In genomic region chr7:151226560-151226874, GRCh38 we compare ENCODE assay signal across 9 cellular contexts. TPM values are rescaled to one million over a fixed set of nuclear protein-coding genes. Genes with fewer than 3 reads are reported as not detected.
A peak's percentile ranks its signal among the peaks of the same experiment; 100 is the strongest.
DNase-seq lines count a peak whose midpoint lies in the region; ATAC-seq, FAIRE-seq and TF ChIP-seq lines count a peak whose summit lies in the region.
"Had no signal": no experiment of that assay in that cellular context is flagged by ENCODE, and none has a peak within 500 bp of the region (broad histone marks: within the 10 kb centered on the region; RNA-seq: fewer than 3 reads in every experiment).

No MANE protein-coding gene starts in this region.

- H4K20me1 ChIP-seq in astrocyte (ENCODE audit: insufficient read depth, low read length), result peaks cover 23% of the 10 kb centered on the region

- peaks cover 26% of the 10 kb centered on the region for H3K79me2 ChIP-seq in astrocyte (ENCODE audit: insufficient read depth, low read length)

- ATAC-seq in HG02840 (IDR thresholded peaks at IDR 0.05; ENCODE audit: low FRiP score, unreplicated experiment), result peak; percentile 12
- ATAC-seq in memory B cell (ENCODE audit: low read depth), result no peak
- no peak for ATAC-seq in GM19463 (IDR thresholded peaks at IDR 0.05; ENCODE audit: unreplicated experiment)

- H3K9ac ChIP-seq in astrocyte (ENCODE audit: low read length), result peak overlapping the region; percentile 91

- H3K4me3 Mint-ChIP-seq in astrocyte (ENCODE audit: unreplicated experiment) (peak overlapping the region; percentile 97), memory B cell (peak overlapping the region; percentile 96)

- no peak for DNase-seq in BE2C
- DNase-seq in astrocyte (ENCODE audit: low read depth), result no peak
- no peak for DNase-seq in memory B cell (ENCODE audit: low spot score in 2 of 2)
- DNase-seq in stimulated activated CD4-positive, alpha-beta T cell treated with anti-CD3 and anti-CD28 coated beads, Interleukin-15, amount 100 ng/mL, for 24 hours, result no peak
- no peak for DNase-seq in posterior vena cava (ENCODE audit: low spot score)
- no peak for DNase-seq in D721Med (ENCODE audit: insufficient read length, low spot score)

- no peaks in the 10 kb centered on the region for H3K27me3 Mint-ChIP-seq in astrocyte (ENCODE audit: low read depth, unreplicated experiment)
- H3K27me3 Mint-ChIP-seq in memory B cell, result no peaks in the 10 kb centered on the region

- peaks cover 14% of the 10 kb centered on the region for H3K4me1 Mint-ChIP-seq in astrocyte (ENCODE audit: low read depth, unreplicated experiment)
- H3K4me1 Mint-ChIP-seq in memory B cell, result peaks cover 22% of the 10 kb centered on the region

- no peaks in the 10 kb centered on the region for H3K9me3 Mint-ChIP-seq in astrocyte (ENCODE audit: unreplicated experiment)
- no peaks in the 10 kb centered on the region for H3K9me3 Mint-ChIP-seq in memory B cell

- H3K9me3 ChIP-seq in BE2C (no peaks in the 10 kb centered on the region), astrocyte (ENCODE audit: insufficient read depth, low read depth, low read length) (no peaks in the 10 kb centered on the region)

- H3K36me3 ChIP-seq in BE2C (peaks cover 42% of the 10 kb centered on the region), astrocyte (ENCODE audit: insufficient read depth, low read length) (peaks cover 28% of the 10 kb centered on the region)

- FAIRE-seq in astrocyte (lab: Jason Lieb, UNC) (no peak), D721Med (lab: Jason Lieb, UNC) (no peak)

- H3K36me3 Mint-ChIP-seq in astrocyte (ENCODE audit: low read depth, unreplicated experiment) (peaks cover 7% of the 10 kb centered on the region), memory B cell (peaks cover 21% of the 10 kb centered on the region)

- H3K4me2 ChIP-seq in astrocyte (ENCODE audit: low read length), result peak overlapping the region; percentile 94

- H3K27ac Mint-ChIP-seq in astrocyte (ENCODE audit: unreplicated experiment) (peak overlapping the region; percentile 96), memory B cell (peak overlapping the region; percentile 93)

- TF ChIP-seq CTCF in BE2C (IDR thresholded peaks at IDR 0.05; ENCODE audit: low read depth, low read length) (no peak), astrocyte (IDR thresholded peaks at IDR 0.05; ENCODE audit: insufficient read depth, low read depth, low read length) (no peak), D721Med (IDR thresholded peaks at IDR 0.05; ENCODE audit: insufficient read depth, missing control alignments) (no peak)

- intact Hi-C loops in posterior vena cava (cut with DNase I), result no loop called here

- H3K4me3 ChIP-seq in BE2C (ENCODE audit: low read depth, low read length) (peak overlapping the region; percentile 91), astrocyte (ENCODE audit: insufficient read depth, low read depth, low read length) (peak overlapping the region; percentile 89)

- H3K4me1 ChIP-seq in BE2C (no peaks in the 10 kb centered on the region; the same call in 1 of the 2 replicates), astrocyte (ENCODE audit: insufficient read depth, low read length) (peaks cover 16% of the 10 kb centered on the region)

- H3K27me3 ChIP-seq in BE2C (no peaks in the 10 kb centered on the region), astrocyte (ENCODE audit: insufficient read depth, low read length) (no peaks in the 10 kb centered on the region)

- peak overlapping the region; percentile 70 for H3K27ac ChIP-seq in astrocyte (ENCODE audit: low read depth, low read length)

- H2AFZ ChIP-seq in astrocyte (ENCODE audit: low read depth, low read length), result peak overlapping the region; percentile 57

RNA-seq across cellular contexts. Expression of gene ABCF2, which starts 0.5 kb away (rescaled TPM):
- 64.7 TPM for polyA plus RNA-seq in BE2C (2012; ENCODE audit: insufficient read depth, insufficient read length, low read depth)
- 53.2 and 54.3 TPM in 2 replicates for total RNA-seq in astrocyte
- 10 to 100 TPM; 24.4 to 27.4 TPM for total RNA-seq in posterior vena cava

RNA-seq across cellular contexts. Expression of gene CHPF2, which starts 5.8 kb away (rescaled TPM):
- 37.1 TPM for polyA plus RNA-seq in BE2C (2012; ENCODE audit: insufficient read depth, insufficient read length, low read depth)
- total RNA-seq in astrocyte (84.7 and 101 TPM in 2 replicates), posterior vena cava (10 to 100 TPM; 37.5 to 40.7 TPM)

RNA-seq across cellular contexts. Expression of gene H2BK1, which starts 16.2 kb away (rescaled TPM):
- polyA plus RNA-seq in BE2C (2012; ENCODE audit: insufficient read depth, insufficient read length, low read depth), result not detected
- total RNA-seq in astrocyte (not detected in 2 replicates), posterior vena cava (1 to 10 TPM in 1 of 2 donors, not detected in 1; 1.1 TPM)
- total RNA-seq: myocyte had no signal

RNA-seq across cellular contexts. Expression of gene SMARCD3, which starts 22.0 kb away (rescaled TPM):
- 30.0 TPM for polyA plus RNA-seq in BE2C (2012; ENCODE audit: insufficient read depth, insufficient read length, low read depth)
- total RNA-seq in astrocyte (47.7 and 50.0 TPM in 2 replicates), posterior vena cava (10 to 100 TPM; 45.8 to 68.4 TPM)

RNA-seq across cellular contexts. Expression of gene ASB10, which starts 39.5 kb away (rescaled TPM):
- polyA plus RNA-seq in BE2C (2012; ENCODE audit: insufficient read depth, insufficient read length, low read depth), result not detected
- total RNA-seq in astrocyte, result not detected in 2 replicates
- total RNA-seq in posterior vena cava, result not detected
